19 cellular contexts compared by ENCODE assay signal in the genomic region with DNA sequence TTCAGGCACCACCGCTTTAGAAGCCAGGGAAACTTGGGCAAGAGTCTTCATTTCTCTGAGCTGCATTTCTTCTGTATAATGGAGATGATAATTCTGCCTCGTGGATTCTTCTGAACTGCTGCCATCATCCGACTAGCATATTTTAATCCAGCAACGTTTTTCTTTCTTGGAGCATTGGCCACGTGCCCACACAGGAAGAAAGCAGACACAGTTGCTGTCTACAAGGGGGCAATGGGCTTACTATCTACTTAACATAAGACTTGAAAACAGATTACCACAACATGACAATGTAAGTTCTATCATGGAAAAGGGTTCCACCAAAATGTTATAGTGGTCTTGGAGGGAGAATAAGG.
A peak's percentile ranks its signal among the peaks of the same experiment; 100 is the strongest.
DNase-seq lines count a peak whose midpoint lies in the region; ATAC-seq and TF ChIP-seq lines count a peak whose summit lies in the region.
"Had no signal": no experiment of that assay in that cellular context is flagged by ENCODE, and none has a peak within 500 bp of the region (broad histone marks: within the 10 kb centered on the region; RNA-seq: fewer than 3 reads in every experiment).

No MANE protein-coding gene starts in this region.

- H3K36me3 ChIP-seq in A673 (ENCODE audit: insufficient read depth, low read length, poor library complexity, severe bottlenecking) (no peaks in the 10 kb centered on the region), MM.1S (replicated peaks; ENCODE audit: insufficient read depth, low read length) (no peaks in the 10 kb centered on the region), esophagus muscularis mucosa (no peaks in the 10 kb centered on the region), sigmoid colon (no peaks in the 10 kb centered on the region)
- H3K36me3 ChIP-seq in effector memory CD4-positive, alpha-beta T cell (ENCODE audit: control insufficient read depth, insufficient read depth, low read length), result no peaks in the 10 kb centered on the region
- H3K36me3 ChIP-seq: MG63 had no signal

- H2AFZ ChIP-seq in MM.1S (ENCODE audit: low read length), result no peak overlapping the region

- H3K27me3 ChIP-seq in A673 (replicated peaks; ENCODE audit: insufficient read depth, low read depth, low read length, poor library complexity), result peaks cover 6% of the 10 kb centered on the region
- H3K27me3 ChIP-seq in MM.1S (replicated peaks; ENCODE audit: insufficient read depth, low read length), result no peaks in the 10 kb centered on the region
- no peaks in the 10 kb centered on the region for H3K27me3 ChIP-seq in esophagus muscularis mucosa
- no peaks in the 10 kb centered on the region for H3K27me3 ChIP-seq in sigmoid colon
- H3K27me3 ChIP-seq in effector memory CD4-positive, alpha-beta T cell (replicated peaks; ENCODE audit: control insufficient read depth, insufficient read depth, low read length, poor library complexity, severe bottlenecking), result no peaks in the 10 kb centered on the region
- H3K27me3 ChIP-seq: body of pancreas had no signal

- H3K4me2 ChIP-seq in MM.1S (ENCODE audit: low read depth, low read length), result peak overlapping the region; percentile 29; the same call in 1 of the 2 replicates

- no peaks in the 10 kb centered on the region for H3K9me2 ChIP-seq in MM.1S (replicated peaks; ENCODE audit: insufficient read depth, low read length)

- ATAC-seq in HG03342 (IDR thresholded peaks at IDR 0.05; ENCODE audit: unreplicated experiment), result no peak
- ATAC-seq: body of pancreas; naive thymus-derived CD4-positive, alpha-beta T cell had no signal

- H3K4me3 ChIP-seq in A673 (ENCODE audit: low read depth, low read length, poor library complexity, severe bottlenecking), result no peak overlapping the region
- H3K4me3 ChIP-seq in MM.1S (ENCODE audit: low read length), result no peak overlapping the region
- no peak overlapping the region for H3K4me3 ChIP-seq in esophagus muscularis mucosa
- H3K4me3 ChIP-seq in sigmoid colon, result no peak overlapping the region
- H3K4me3 ChIP-seq in effector memory CD4-positive, alpha-beta T cell (ENCODE audit: insufficient read depth, low read depth, low read length, poor library complexity, severe bottlenecking), result no peak overlapping the region
- H3K4me3 ChIP-seq: body of pancreas, MG63 had no signal

- TF ChIP-seq POLR2A in esophagus muscularis mucosa (IDR thresholded peaks at IDR 0.05; ENCODE audit: low read depth) (no peak), sigmoid colon (IDR thresholded peaks at IDR 0.05) (no peak)

- no peaks in the 10 kb centered on the region for H3F3A ChIP-seq in MM.1S (ENCODE audit: insufficient read depth, low read length)

- WGBS in esophagus muscularis mucosa, result 0% methylated on average over 5 of the region's 5 CpGs
- WGBS in sigmoid colon, 2 donors, result 30 to 38% methylated on average over 5 of the region's 5 CpGs

- BruUV-seq in A673 (replicated peaks; lab: Mats Ljungman, UMichigan), result no TSS peak

- TF ChIP-seq CTCF in A673 (conservative IDR thresholded peaks at IDR 0.05; ENCODE audit: low read depth, low read length) (no peak), MM.1S (IDR thresholded peaks at IDR 0.05; ENCODE audit: low read length) (no peak), esophagus muscularis mucosa (IDR thresholded peaks at IDR 0.05) (no peak), sigmoid colon (IDR thresholded peaks at IDR 0.05) (no peak)

- no peak overlapping the region for H3K9ac ChIP-seq in MM.1S (ENCODE audit: low read length)

- intact Hi-C loops in A673 (cut with micrococcal nuclease; ENCODE audit: unreplicated experiment) (loop anchor here (10.0 kb wide), 1 partner anchor 105 kb away; no protein-coding TSS in a partner anchor), esophagus muscularis mucosa (cut with DNase I) (loop anchor here (10.0 kb wide), 1 partner anchor 185 kb away; no protein-coding TSS in a partner anchor), sigmoid colon (cut with DNase I) (no loop called here)

- no peaks in the 10 kb centered on the region for H3K9me3 ChIP-seq in A673 (ENCODE audit: low read depth, low read length, poor library complexity, severe bottlenecking)
- H3K9me3 ChIP-seq in MM.1S (replicated peaks; ENCODE audit: insufficient read depth, low read length), result no peaks in the 10 kb centered on the region
- no peaks in the 10 kb centered on the region for H3K9me3 ChIP-seq in esophagus muscularis mucosa
- H3K9me3 ChIP-seq in sigmoid colon, result no peaks in the 10 kb centered on the region
- H3K9me3 ChIP-seq in effector memory CD4-positive, alpha-beta T cell (ENCODE audit: control insufficient read depth, low read length), result no peaks in the 10 kb centered on the region
- H3K9me3 ChIP-seq: body of pancreas, MG63 had no signal

- H3K27ac ChIP-seq in A673 (ENCODE audit: low read depth, low read length, poor library complexity, severe bottlenecking), result no peak overlapping the region
- H3K27ac ChIP-seq in MM.1S (ENCODE audit: low read length), result no peak overlapping the region
- peak overlapping the region; percentile 60 to 78 (median 66) for H3K27ac ChIP-seq in esophagus muscularis mucosa (replicated peaks in 1 of 4)
- peak overlapping the region; percentile 60 to 83 (median 72) for H3K27ac ChIP-seq in sigmoid colon
- H3K27ac ChIP-seq in effector memory CD4-positive, alpha-beta T cell (ENCODE audit: insufficient read depth, low read length, poor library complexity, severe bottlenecking), result no peak overlapping the region

- no peaks in the 10 kb centered on the region for H4K20me1 ChIP-seq in MM.1S (ENCODE audit: insufficient read depth, low read length)

- POLR2A ChIA-PET in A673 (lab: Charles Lee; ENCODE audit: low non-redundant PET), result no interaction called here

- CTCF ChIA-PET in A673 (lab: Charles Lee), result no interaction called here

- H3K4me1 ChIP-seq in A673 (ENCODE audit: insufficient read depth, low read length, poor library complexity, severe bottlenecking), result peaks cover 18% of the 10 kb centered on the region
- H3K4me1 ChIP-seq in MM.1S (ENCODE audit: low read length), result peaks cover 9% of the 10 kb centered on the region
- H3K4me1 ChIP-seq in esophagus muscularis mucosa, result peaks cover 39 to 73% (median 59%) of the 10 kb centered on the region in 4 donors
- peaks cover 0 to 86% (median 68%) of the 10 kb centered on the region in 4 donors for H3K4me1 ChIP-seq in sigmoid colon
- H3K4me1 ChIP-seq in effector memory CD4-positive, alpha-beta T cell (ENCODE audit: control insufficient read depth, insufficient read depth, low read length, poor library complexity, severe bottlenecking), result no peaks in the 10 kb centered on the region

- TF ChIP-seq EP300 in esophagus muscularis mucosa (IDR thresholded peaks at IDR 0.05) (no peak), sigmoid colon (IDR thresholded peaks at IDR 0.05) (no peak)

- no peaks in the 10 kb centered on the region for H3K79me2 ChIP-seq in MM.1S (ENCODE audit: low read length)

- DNase-seq in A673 (ENCODE audit: low spot score) (peak; percentile 52), MM.1S (no peak), esophagus muscularis mucosa (ENCODE audit: extremely low spot score) (no peak), sigmoid colon (no peak), amniotic stem cell (lab: John Stamatoyannopoulos, UW) (no peak), T-helper 1 cell (no peak)
- DNase-seq in effector memory CD4-positive, alpha-beta T cell, result no peak
- DNase-seq: activated CD4-positive, alpha-beta T cell treated with anti-CD3 and anti-CD28 coated beads, Interleukin-2, amount 50 U/mL, for 4 hours; activated naive CD4-positive, alpha-beta T cell treated with anti-CD3 and anti-CD28 coated beads, Interleukin-2, amount 10 ng/mL, durations not matched to agents 7 days and 5 days; glutamatergic neuron; H7; MG63; NCI-H1694; NCI-H226; SW 1271; trophoblast cell had no signal

Comparison
In these comparisons a context has a peak if more than half of its experiments do, and no peak if none do; other contexts are left out.
1. H3K27ac ChIP-seq: peak in esophagus muscularis mucosa (4 of 4) and sigmoid colon (4 of 4); none in A673 (single experiment), MM.1S (single experiment) and effector memory CD4-positive, alpha-beta T cell (single experiment).